Comparison of ENCODE assay signal across 2 cellular contexts in genomic region chr17:16569358-16569712, GRCh38.
TF ChIP-seq lines count a peak whose summit lies in the region.

No MANE protein-coding gene starts in this region.

TF ChIP-seq in A549, 52 proteins besides CTCF, POLR2A, EP300 and RAD21 (continued from another document):
- TF ChIP-seq KDM5A (IDR thresholded peaks at IDR 0.05), result no peak
- no peak for TF ChIP-seq CEBPB (IDR thresholded peaks at IDR 0.05)
- no peak for TF ChIP-seq ZSCAN20 (CRISPR knock-in tag; IDR thresholded peaks at IDR 0.05)

TF ChIP-seq in IMR-90, 13 proteins besides CTCF, POLR2A, EP300 and RAD21 (continued from another document):
- no peak for TF ChIP-seq ELK1 (IDR thresholded peaks at IDR 0.05; ENCODE audit: borderline replicate concordance, low read depth, low read length)
TF ChIP-seq in IMR-90: peak in this region for 0.
